In genomic region chr17:31499771-31500554, GRCh38 we compare ENCODE assay signal across 1 cellular context.
A peak's percentile ranks its signal among the peaks of the same experiment; 100 is the strongest.
TF ChIP-seq lines count a peak whose summit lies in the region.

No MANE protein-coding gene starts in this region.

TF ChIP-seq in HepG2, 621 proteins besides CTCF, POLR2A, EP300 and RAD21 (continued from another document and continues in another):
- TF ChIP-seq ZNF230 (CRISPR knock-in tag; IDR thresholded peaks at IDR 0.05) (0 out of 2 replicates have a peak, but pooled peaks have one; percentile 48), KDM3A (CRISPR knock-in tag; IDR thresholded peaks at IDR 0.05; ENCODE audit: low read depth) (no peak), MBNL3 (CRISPR knock-in tag; conservative IDR thresholded peaks at IDR 0.05) (no peak), ZNF350 (CRISPR knock-in tag; IDR thresholded peaks at IDR 0.05; ENCODE audit: borderline replicate concordance, low read depth) (no peak), KLF6 (CRISPR knock-in tag; IDR thresholded peaks at IDR 0.05) (no peak), JDP2 (CRISPR knock-in tag; IDR thresholded peaks at IDR 0.05; ENCODE audit: borderline replicate concordance) (no peak; the same call in 1 of the 2 replicates), MIER2 (CRISPR knock-in tag; IDR thresholded peaks at IDR 0.05) (no peak), ELF4 (CRISPR knock-in tag; IDR thresholded peaks at IDR 0.05; ENCODE audit: borderline replicate concordance) (no peak), RFX5 (IDR thresholded peaks at IDR 0.05; ENCODE audit: low read depth, low read length) (no peak), PTBP1 (IDR thresholded peaks at IDR 0.05; ENCODE audit: low read depth, low read length, poor library complexity, severe bottlenecking) (no peak), BCL6 (CRISPR knock-in tag; IDR thresholded peaks at IDR 0.05) (peak; percentile 36), ZNF326 (CRISPR knock-in tag; IDR thresholded peaks at IDR 0.05; ENCODE audit: borderline replicate concordance) (no peak), KMT2A (CRISPR knock-in tag; IDR thresholded peaks at IDR 0.05) (no peak), YEATS4 (CRISPR knock-in tag; IDR thresholded peaks at IDR 0.05; ENCODE audit: borderline replicate concordance) (no peak), ZNF441 (CRISPR knock-in tag; IDR thresholded peaks at IDR 0.05; ENCODE audit: borderline replicate concordance) (no peak), ZFX (CRISPR knock-in tag; IDR thresholded peaks at IDR 0.05; ENCODE audit: low read depth) (peak; percentile 72), ZFYVE20 (CRISPR knock-in tag; IDR thresholded peaks at IDR 0.05; ENCODE audit: borderline replicate concordance, low read depth) (no peak), ZNF549 (CRISPR knock-in tag; IDR thresholded peaks at IDR 0.05) (no peak), ZNF563 (CRISPR knock-in tag; IDR thresholded peaks at IDR 0.05) (peak; percentile 39; the same call in 1 of the 2 replicates), ZNF10 (CRISPR knock-in tag; IDR thresholded peaks at IDR 0.05; ENCODE audit: borderline replicate concordance, low read depth) (no peak), ZBTB49 (CRISPR knock-in tag; IDR thresholded peaks at IDR 0.05; ENCODE audit: borderline replicate concordance) (no peak), GLI4 (CRISPR knock-in tag; IDR thresholded peaks at IDR 0.05; ENCODE audit: borderline replicate concordance) (no peak), ZSCAN30 (CRISPR knock-in tag; IDR thresholded peaks at IDR 0.05) (no peak), TFDP1 (CRISPR knock-in tag; IDR thresholded peaks at IDR 0.05; ENCODE audit: borderline replicate concordance) (no peak), RERE (CRISPR knock-in tag; IDR thresholded peaks at IDR 0.05; ENCODE audit: low read depth) (no peak), CBX2 (IDR thresholded peaks at IDR 0.05; ENCODE audit: low read depth, low read length) (no peak), CBX2 (CRISPR knock-in tag; IDR thresholded peaks at IDR 0.05; ENCODE audit: low read depth) (no peak), SSRP1 (CRISPR knock-in tag; IDR thresholded peaks at IDR 0.05) (no peak), TCF7L2 (IDR thresholded peaks at IDR 0.05; ENCODE audit: low read depth, low read length) (no peak), MBD4 (IDR thresholded peaks at IDR 0.05; ENCODE audit: borderline replicate concordance, low read length) (no peak), CEBPZ (IDR thresholded peaks at IDR 0.05; ENCODE audit: low read length) (no peak), ZNF382 (CRISPR knock-in tag; IDR thresholded peaks at IDR 0.05; ENCODE audit: borderline replicate concordance) (no peak), POGK (CRISPR knock-in tag; conservative IDR thresholded peaks at IDR 0.05) (no peak), ZBTB1 (CRISPR knock-in tag; IDR thresholded peaks at IDR 0.05; ENCODE audit: borderline replicate concordance) (no peak), AFF4 (CRISPR knock-in tag; IDR thresholded peaks at IDR 0.05) (no peak), SOX13 (IDR thresholded peaks at IDR 0.05) (peak; percentile 36), SOX13 (CRISPR knock-in tag; conservative IDR thresholded peaks at IDR 0.05 in 1 of 2, IDR thresholded peaks at IDR 0.05 in 1 of 2) (peak in 1 of 2 experiments; percentile 66; a peak in 2 of 4 replicates), ZBTB33 (CRISPR knock-in tag; IDR thresholded peaks at IDR 0.05) (no peak)
